Comparison of ENCODE assay signal across 13 cellular contexts in genomic region chr2:212727751-212728150, GRCh38.
A peak's percentile ranks its signal among the peaks of the same experiment; 100 is the strongest.
DNase-seq lines count a peak whose midpoint lies in the region; ATAC-seq lines count a peak whose summit lies in the region.
"Had no signal": no experiment of that assay in that cellular context is flagged by ENCODE, and none has a peak within 500 bp of the region (broad histone marks: within the 10 kb centered on the region; RNA-seq: fewer than 3 reads in every experiment).

No MANE protein-coding gene starts in this region.

- DNase-seq in CD4-positive, CD25-positive, alpha-beta regulatory T cell: peak in 2 of 3 donors; percentile 32 to 64
- DNase-seq in OCI-M1 (lab: John Stamatoyannopoulos, UW) (no peak), NAMALWA (ENCODE audit: low spot score) (no peak), NCI-H510A treated with DMSO at 0.1 percent for 48 hours (lab: John Stamatoyannopoulos, UW) (no peak), Right ventricle myocardium inferior (ENCODE audit: missing footprints) (no peak)
- DNase-seq: activated CD8-positive, alpha-beta memory T cell treated with anti-CD3 and anti-CD28 coated beads, Interleukin-2, amount 50 U/mL, for 4 hours; cortex of kidney; naive B cell; NCI-H226 had no signal

- H3K9me3 ChIP-seq in CD4-positive, CD25-positive, alpha-beta regulatory T cell (ENCODE audit: control insufficient read depth in 2 of 2, low read length in 2 of 2): no peaks in the 10 kb centered on the region
- H3K9me3 ChIP-seq: thoracic aorta had no signal

- no peaks in the 10 kb centered on the region for H3K27me3 Mint-ChIP-seq in CD4-positive, CD25-positive, alpha-beta regulatory T cell

- no peaks in the 10 kb centered on the region for H3K36me3 ChIP-seq in CD4-positive, CD25-positive, alpha-beta regulatory T cell (ENCODE audit: control insufficient read depth, insufficient read depth, low read length)
- H3K36me3 ChIP-seq: thoracic aorta had no signal

- peak; percentile 65 to 72 for ATAC-seq in CD4-positive, CD25-positive, alpha-beta regulatory T cell (ENCODE audit: low read depth in 2 of 2)
- peak; percentile 42 for ATAC-seq in GM18873 (IDR thresholded peaks at IDR 0.05; ENCODE audit: low FRiP score, unreplicated experiment)
- peak; percentile 50 for ATAC-seq in HG02642 (IDR thresholded peaks at IDR 0.05; ENCODE audit: poor library complexity, unreplicated experiment)
- peak; percentile 31 for ATAC-seq in HG03571 (IDR thresholded peaks at IDR 0.05; ENCODE audit: unreplicated experiment)
- ATAC-seq in Right ventricle myocardium inferior: no peak

- H3K9me3 Mint-ChIP-seq in CD4-positive, CD25-positive, alpha-beta regulatory T cell: peaks cover 0 to 6% (median 0%) of the 10 kb centered on the region in 7 donors

- H3K27me3 ChIP-seq in CD4-positive, CD25-positive, alpha-beta regulatory T cell (ENCODE audit: control insufficient read depth, insufficient read depth, low read length): no peaks in the 10 kb centered on the region

- intact Hi-C loops in Right ventricle myocardium inferior (cut with DNase I): no loop called here

- peak overlapping the region; percentile 62 for H3K4me3 ChIP-seq in CD4-positive, CD25-positive, alpha-beta regulatory T cell (ENCODE audit: low read depth, low read length)
- H3K4me3 ChIP-seq: thoracic aorta had no signal

- peak overlapping the region in 3 of 4 donors; percentile 6 to 36 (median 23) for H3K4me3 Mint-ChIP-seq in CD4-positive, CD25-positive, alpha-beta regulatory T cell
- H3K4me3 Mint-ChIP-seq: naive B cell had no signal

- H3K4me1 Mint-ChIP-seq in CD4-positive, CD25-positive, alpha-beta regulatory T cell: peaks cover 34 to 64% (median 46%) of the 10 kb centered on the region in 4 donors
- H3K4me1 Mint-ChIP-seq: naive B cell had no signal

- H3K4me1 ChIP-seq in CD4-positive, CD25-positive, alpha-beta regulatory T cell (ENCODE audit: control insufficient read depth, insufficient read depth, low read length, poor library complexity, severe bottlenecking): peaks cover 17% of the 10 kb centered on the region

- peak overlapping the region; percentile 15 to 45 (median 28) for H3K27ac Mint-ChIP-seq in CD4-positive, CD25-positive, alpha-beta regulatory T cell
- H3K27ac Mint-ChIP-seq: naive B cell had no signal

- peaks cover 4% of the 10 kb centered on the region for H3K36me3 Mint-ChIP-seq in CD4-positive, CD25-positive, alpha-beta regulatory T cell

- peak overlapping the region; percentile 58 for H3K27ac ChIP-seq in CD4-positive, CD25-positive, alpha-beta regulatory T cell (ENCODE audit: insufficient read depth, low read length, poor library complexity, severe bottlenecking)
- H3K27ac ChIP-seq: thoracic aorta had no signal

Comparison
In these comparisons a context has a peak if more than half of its experiments do, and no peak if none do; other contexts are left out.
1. DNase-seq: peak in CD4-positive, CD25-positive, alpha-beta regulatory T cell (2 of 3); none in OCI-M1 (single experiment), NAMALWA (single experiment), NCI-H510A treated with DMSO at 0.1 percent for 48 hours (single experiment) and Right ventricle myocardium inferior (single experiment).